In the genomic region with DNA sequence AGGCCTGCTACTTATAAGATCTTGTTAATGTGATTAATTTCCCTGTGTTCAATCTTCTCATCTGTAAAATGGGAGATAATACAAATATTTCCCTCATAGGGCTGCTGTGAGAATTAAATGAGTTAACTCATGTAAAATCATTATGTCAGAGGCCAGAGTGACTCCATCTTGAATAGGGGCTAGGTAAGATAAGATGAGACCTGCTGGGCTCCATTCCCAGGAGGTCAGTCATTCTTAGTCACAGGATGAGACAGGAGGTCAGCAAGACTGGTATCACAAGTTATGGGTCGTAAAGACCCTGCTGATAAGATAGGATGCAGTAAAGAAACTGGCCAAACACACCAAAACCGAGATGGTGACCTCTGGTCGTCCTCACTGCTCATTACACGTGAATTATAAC, we compare ENCODE assay signal across 1 cellular context.
TF ChIP-seq lines count a peak whose summit lies in the region.

No MANE protein-coding gene starts in this region.

TF ChIP-seq in IMR-90, 13 proteins besides CTCF, POLR2A, EP300 and RAD21 (continued from another document):
- TF ChIP-seq CHD1 (IDR thresholded peaks at IDR 0.05; ENCODE audit: low read depth, low read length) = no peak
- no peak for TF ChIP-seq MAFK (IDR thresholded peaks at IDR 0.05; ENCODE audit: low read depth, low read length)
- TF ChIP-seq USF2 (IDR thresholded peaks at IDR 0.05; ENCODE audit: low read depth, low read length) = no peak
- no peak for TF ChIP-seq BHLHE40 (IDR thresholded peaks at IDR 0.05; ENCODE audit: low read depth, low read length)
- no peak for TF ChIP-seq RCOR1 (IDR thresholded peaks at IDR 0.05; ENCODE audit: insufficient replicate concordance, low read length)
- TF ChIP-seq FOS (IDR thresholded peaks at IDR 0.05; ENCODE audit: low read depth, low read length) = no peak
- no peak for TF ChIP-seq MXI1 (IDR thresholded peaks at IDR 0.05; ENCODE audit: borderline replicate concordance, low read depth, low read length)
- TF ChIP-seq SMC3 (IDR thresholded peaks at IDR 0.05; ENCODE audit: low read depth, low read length) = no peak
